In genomic region chr9:124473310-124473709, GRCh38 we compare ENCODE assay signal across 21 cellular contexts. TPM values are rescaled to one million over a fixed set of nuclear protein-coding genes. Genes with fewer than 3 reads are reported as not detected.
"Had no signal": no experiment of that assay in that cellular context is flagged by ENCODE, and none has a peak within 500 bp of the region (broad histone marks: within the 10 kb centered on the region; RNA-seq: fewer than 3 reads in every experiment).

No MANE protein-coding gene starts in this region.

- H3K4me2 ChIP-seq: hepatocyte, smooth muscle cell had no signal

- H2AFZ ChIP-seq: hepatocyte had no signal

- H3K4me3 ChIP-seq: hepatocyte, mucosa of descending colon, psoas muscle, smooth muscle cell had no signal

- DNase-seq: effector memory CD4-positive, alpha-beta T cell; foreskin melanocyte; head of caudate nucleus; kidney glomerular epithelial cell; mucosa of descending colon; retina; stimulated activated CD4-positive, alpha-beta T cell treated with anti-CD3 and anti-CD28 coated beads, Interleukin-2, amount 100 ng/mL, for 48 hours; stimulated activated naive CD4-positive, alpha-beta T cell treated with Interleukin-2 at 50 U/mL for 16 hours; trophoblast cell had no signal

- H3K79me2 ChIP-seq: hepatocyte had no signal

- H3K27ac ChIP-seq: hepatocyte, neutrophil, psoas muscle had no signal

- H3K9me3 ChIP-seq: mucosa of descending colon, neutrophil, psoas muscle had no signal

- FAIRE-seq: endometrium, islet of Langerhans had no signal

- H3K36me3 ChIP-seq: neutrophil had no signal

- H3K4me1 ChIP-seq: psoas muscle had no signal

RNA-seq across cellular contexts. Expression of gene ADGRD2, which starts 23.1 kb away (rescaled TPM):
- total RNA-seq: hepatocyte; liver; lung microvascular endothelial cell; mucosa of descending colon; natural killer cell treated with Interleukin-12 subunit alpha and Interleukin-12 subunit beta and Interleukin-15 and Interleukin-18, amount 100 ng/mL, for 72 hours; osteoblast; psoas muscle; smooth muscle cell; urinary bladder had no signal
- polyA plus RNA-seq: hepatocyte, liver, psoas muscle, smooth muscle cell, urinary bladder had no signal

RNA-seq across cellular contexts. Expression of gene NR5A1, which starts 33.9 kb away (rescaled TPM):
- total RNA-seq: esophagus mucosa; liver; lung microvascular endothelial cell; natural killer cell treated with Interleukin-12 subunit alpha and Interleukin-12 subunit beta and Interleukin-15 and Interleukin-18, amount 100 ng/mL, for 72 hours; osteoblast; smooth muscle cell; urinary bladder had no signal
- polyA plus RNA-seq: liver, smooth muscle cell, urinary bladder had no signal
